ENCODE assay signal across 32 cellular contexts in genomic region chr9:101435601-101436079, GRCh38. TPM values are rescaled to one million over a fixed set of nuclear protein-coding genes. Genes with fewer than 3 reads are reported as not detected.
"Had no signal": no experiment of that assay in that cellular context is flagged by ENCODE, and none has a peak within 500 bp of the region (broad histone marks: within the 10 kb centered on the region; RNA-seq: fewer than 3 reads in every experiment).

TSS of gene ALDOB (minus strand) at chr9:101435774. CDS start at chr9:101430887, 4,887 bp downstream.

- H3K9me3 Mint-ChIP-seq: central memory CD8-positive, alpha-beta T cell; dendritic cell treated with granulocyte-macrophage colony-stimulating factor and Interleukin-4, amounts not matched to agents 40 ng/mL and 50 ng/mL, for 4 days; immature natural killer cell; mesothelial cell of epicardium; naive thymus-derived CD8-positive, alpha-beta T cell; neural crest cell; stimulated activated naive CD8-positive, alpha-beta T cell treated with anti-CD3 and anti-CD28 coated beads, Interleukin-15, amount 100 ng/mL, for 72 hours had no signal

- H3K27me3 ChIP-seq: colonic mucosa, gastroesophageal sphincter, heart left ventricle, right atrium auricular region, suprapubic skin, transverse colon had no signal

- H3K9me3 ChIP-seq: colonic mucosa, esophagus muscularis mucosa, gastroesophageal sphincter, heart left ventricle, mucosa of descending colon, prostate gland, right atrium auricular region, suprapubic skin, transverse colon had no signal

- H3K27ac ChIP-seq: colonic mucosa, esophagus muscularis mucosa, foreskin keratinocyte, gastroesophageal sphincter, prostate gland, right atrium auricular region, skin epidermis, suprapubic skin, transverse colon had no signal

- H3K36me3 ChIP-seq: colonic mucosa, esophagus muscularis mucosa, gastroesophageal sphincter, heart left ventricle, prostate gland, right atrium auricular region, suprapubic skin, transverse colon had no signal

- H3K4me3 Mint-ChIP-seq: central memory CD8-positive, alpha-beta T cell; dendritic cell treated with granulocyte-macrophage colony-stimulating factor and Interleukin-4, amounts not matched to agents 40 ng/mL and 50 ng/mL, for 4 days; immature natural killer cell; mesothelial cell of epicardium; naive thymus-derived CD8-positive, alpha-beta T cell; neural crest cell; stimulated activated naive CD8-positive, alpha-beta T cell treated with anti-CD3 and anti-CD28 coated beads, Interleukin-15, amount 100 ng/mL, for 72 hours had no signal

- ATAC-seq: foreskin keratinocyte; gastroesophageal sphincter; heart left ventricle; naive thymus-derived CD8-positive, alpha-beta T cell; stimulated activated naive CD8-positive, alpha-beta T cell treated with anti-CD3 and anti-CD28 coated beads, Interleukin-15, amount 100 ng/mL, for 72 hours had no signal

- H3K4me1 Mint-ChIP-seq: central memory CD8-positive, alpha-beta T cell; immature natural killer cell; naive thymus-derived CD8-positive, alpha-beta T cell; neural crest cell; stimulated activated naive CD8-positive, alpha-beta T cell treated with anti-CD3 and anti-CD28 coated beads, Interleukin-15, amount 100 ng/mL, for 72 hours had no signal

- H3K36me3 Mint-ChIP-seq: immature natural killer cell; mesothelial cell of epicardium; naive thymus-derived CD8-positive, alpha-beta T cell had no signal

- H3K4me1 ChIP-seq: colonic mucosa, foreskin keratinocyte, prostate gland, suprapubic skin, transverse colon had no signal

- H3K4me3 ChIP-seq: colonic mucosa, esophagus muscularis mucosa, gastroesophageal sphincter, heart left ventricle, mucosa of descending colon, prostate gland, right atrium auricular region, skin epidermis, suprapubic skin, transverse colon had no signal

- DNase-seq: colonic mucosa; effector memory CD4-positive, alpha-beta T cell; foreskin keratinocyte; heart left ventricle; hypothalamus; immature natural killer cell; islet precursor cell; mesenchymal stem cell; mucosa of descending colon; naive thymus-derived CD8-positive, alpha-beta T cell; stimulated activated CD4-positive, alpha-beta T cell treated with anti-CD3 and anti-CD28 coated beads, Interleukin-15, amount 100 ng/mL, for 24 hours; stimulated activated CD4-positive, alpha-beta T cell treated with anti-CD3 and anti-CD28 coated beads, Interleukin-2, amount 100 ng/mL, for 48 hours; stimulated activated CD8-positive, alpha-beta memory T cell treated with anti-CD3 and anti-CD28 coated beads, Interleukin-4, amount 100 ng/mL, for 48 hours; stimulated activated naive CD4-positive, alpha-beta T cell; stimulated activated naive CD8-positive, alpha-beta T cell treated with anti-CD3 and anti-CD28 coated beads, Interleukin-15, amount 100 ng/mL, for 72 hours; transverse colon had no signal

- H3K27ac Mint-ChIP-seq: dendritic cell treated with granulocyte-macrophage colony-stimulating factor and Interleukin-4, amounts not matched to agents 40 ng/mL and 50 ng/mL, for 4 days; immature natural killer cell; mesothelial cell of epicardium; naive thymus-derived CD8-positive, alpha-beta T cell; stimulated activated naive CD8-positive, alpha-beta T cell treated with anti-CD3 and anti-CD28 coated beads, Interleukin-15, amount 100 ng/mL, for 72 hours had no signal

RNA-seq across cellular contexts. Expression of gene ALDOB, which starts in this region (rescaled TPM):
- total RNA-seq: endothelial cell of umbilical vein; epithelial cell of proximal tubule; fibroblast of lung; foreskin keratinocyte; gastroesophageal sphincter; mesothelial cell of epicardium; myocyte; naive thymus-derived CD8-positive, alpha-beta T cell; neural crest cell; osteoblast; prostate gland; urinary bladder had no signal
